In the genomic region with DNA sequence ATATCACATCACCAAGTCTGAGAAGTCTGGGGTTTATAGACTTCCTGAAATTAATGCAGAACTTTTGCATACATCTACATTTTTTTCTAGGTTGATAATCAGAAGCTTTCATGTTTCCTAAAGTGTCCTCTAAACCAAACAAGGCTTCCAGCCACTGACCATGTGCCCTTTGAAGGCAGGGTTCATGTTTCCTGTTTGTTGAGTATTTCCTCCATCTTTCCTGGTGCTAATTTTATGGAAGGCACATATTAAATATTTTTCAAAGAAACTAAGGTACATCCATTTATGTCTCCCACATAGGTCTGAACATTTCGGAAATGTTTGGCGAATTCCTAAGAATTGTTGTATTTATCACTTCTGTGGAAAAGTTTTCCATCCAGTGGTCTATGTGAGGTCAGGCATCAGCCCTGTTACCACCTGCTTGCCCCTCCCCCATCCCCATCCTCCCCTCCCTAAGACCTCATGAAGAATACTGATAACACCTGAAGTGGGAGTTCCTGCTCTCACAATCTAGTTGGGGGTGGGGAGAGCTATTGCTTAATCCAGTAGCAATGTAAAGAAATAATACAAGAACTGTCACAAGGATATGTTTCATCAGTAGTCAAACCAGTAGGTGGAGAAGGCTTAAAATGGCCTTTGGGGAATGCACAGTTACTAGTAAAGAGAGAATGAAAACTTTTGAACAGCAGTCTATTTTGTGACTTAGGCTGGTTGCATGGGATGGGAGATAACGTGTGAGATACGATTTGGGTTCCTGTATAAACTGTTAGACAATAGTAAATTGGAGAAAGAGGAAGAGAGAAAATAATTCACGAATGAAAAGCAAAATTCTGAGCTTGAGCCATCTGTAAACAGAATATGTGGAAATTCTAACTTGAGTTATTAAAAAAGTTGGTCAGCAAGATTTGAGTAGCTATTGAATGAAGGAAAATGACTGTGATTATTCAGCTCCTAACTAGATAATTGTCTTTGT, we compare ENCODE assay signal across 2 cellular contexts.
TF ChIP-seq lines count a peak whose summit lies in the region.

No MANE protein-coding gene starts in this region.

TF ChIP-seq in IMR-90, 13 proteins besides CTCF, POLR2A, EP300 and RAD21:
- TF ChIP-seq, protein P1, sequence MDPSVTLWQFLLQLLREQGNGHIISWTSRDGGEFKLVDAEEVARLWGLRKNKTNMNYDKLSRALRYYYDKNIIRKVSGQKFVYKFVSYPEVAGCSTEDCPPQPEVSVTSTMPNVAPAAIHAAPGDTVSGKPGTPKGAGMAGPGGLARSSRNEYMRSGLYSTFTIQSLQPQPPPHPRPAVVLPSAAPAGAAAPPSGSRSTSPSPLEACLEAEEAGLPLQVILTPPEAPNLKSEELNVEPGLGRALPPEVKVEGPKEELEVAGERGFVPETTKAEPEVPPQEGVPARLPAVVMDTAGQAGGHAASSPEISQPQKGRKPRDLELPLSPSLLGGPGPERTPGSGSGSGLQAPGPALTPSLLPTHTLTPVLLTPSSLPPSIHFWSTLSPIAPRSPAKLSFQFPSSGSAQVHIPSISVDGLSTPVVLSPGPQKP (IDR thresholded peaks at IDR 0.05; ENCODE audit: borderline replicate concordance, low read depth, low read length) = no peak
- TF ChIP-seq FOS (IDR thresholded peaks at IDR 0.05; ENCODE audit: low read depth, low read length) (no peak), MXI1 (IDR thresholded peaks at IDR 0.05; ENCODE audit: borderline replicate concordance, low read depth, low read length) (no peak), RCOR1 (IDR thresholded peaks at IDR 0.05; ENCODE audit: insufficient replicate concordance, low read length) (no peak), NFE2L2 (IDR thresholded peaks at IDR 0.05; ENCODE audit: low read depth, low read length) (no peak), CEBPB (IDR thresholded peaks at IDR 0.05; ENCODE audit: low read depth, low read length) (peak; percentile 31; the same call in 1 of the 2 replicates)
TF ChIP-seq in IMR-90: peak in this region for 1.

TF ChIP-seq in H1, 55 proteins besides CTCF, POLR2A, EP300 and RAD21:
- TF ChIP-seq BACH1 (IDR thresholded peaks at IDR 0.05; ENCODE audit: low read length) = no peak
- TF ChIP-seq CEBPB (IDR thresholded peaks at IDR 0.05; ENCODE audit: low read depth, low read length) = peak; percentile 58; the same call in 1 of the 2 replicates
- TF ChIP-seq, protein P2, sequence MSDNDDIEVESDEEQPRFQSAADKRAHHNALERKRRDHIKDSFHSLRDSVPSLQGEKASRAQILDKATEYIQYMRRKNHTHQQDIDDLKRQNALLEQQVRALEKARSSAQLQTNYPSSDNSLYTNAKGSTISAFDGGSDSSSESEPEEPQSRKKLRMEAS (IDR thresholded peaks at IDR 0.05) = 0 out of 2 replicates have a peak, but pooled peaks have one; percentile 30
- 0 out of 2 replicates have a peak, but pooled peaks have one; percentile 21 for TF ChIP-seq TCF12 (IDR thresholded peaks at IDR 0.05; ENCODE audit: low read depth, low read length)
